ENCODE assay signal across 8 cellular contexts in genomic region chr1:27402349-27402754, GRCh38. TPM values are rescaled to one million over a fixed set of nuclear protein-coding genes. Genes with fewer than 3 reads are reported as not detected.
DNase-seq lines count a peak whose midpoint lies in the region; ATAC-seq and TF ChIP-seq lines count a peak whose summit lies in the region.

No MANE protein-coding gene starts in this region.

- H3K27ac ChIP-seq in Panc1 (ENCODE audit: low read length) (no peak overlapping the region), muscle layer of duodenum (ENCODE audit: low read length) (peak overlapping the region; percentile 36), vagina (peak overlapping the region; percentile 87)

- no peaks in the 10 kb centered on the region; the same call in 1 of the 2 replicates for H3K36me3 ChIP-seq in Panc1 (ENCODE audit: control insufficient read depth, insufficient read depth, low read length)
- H3K36me3 ChIP-seq in muscle layer of duodenum (ENCODE audit: control insufficient read depth in 1 of 2, insufficient read depth in 2 of 2, low read length in 2 of 2), result peaks cover 3 to 11% of the 10 kb centered on the region in 2 donors
- H3K36me3 ChIP-seq in vagina, result peaks cover 0 to 10% of the 10 kb centered on the region in 2 donors

- TF ChIP-seq CTCF in Panc1 (IDR thresholded peaks at IDR 0.05), result peak; percentile 64
- peak; percentile 38 to 63 (median 46) for TF ChIP-seq CTCF in vagina (IDR thresholded peaks at IDR 0.05)

- no peak for TF ChIP-seq POLR2A in vagina (IDR thresholded peaks at IDR 0.05)

- H3K4me1 ChIP-seq in Panc1 (ENCODE audit: control insufficient read depth, insufficient read depth, low read length) (no peaks in the 10 kb centered on the region; the same call in 1 of the 2 replicates), muscle layer of duodenum (ENCODE audit: control insufficient read depth in 1 of 2, insufficient read depth in 2 of 2, low read length in 2 of 2) (peaks cover 17 to 64% of the 10 kb centered on the region in 2 donors), vagina (peaks cover 81% of the 10 kb centered on the region)

- CTCF ChIA-PET in Panc1 (lab: Charles Lee), result interaction anchor here (0.8 to 1.1 kb wide), 2 partner anchors 96 to 204 kb away, joined by 3 to 6 read pairs; no protein-coding TSS in a partner anchor

- DNase-seq in SIG-M5 treated with dmso at 0.1 percent for 504 hours (lab: John Stamatoyannopoulos, UW; ENCODE audit: unreplicated experiment) (peak; percentile 26), SIG-M5 (lab: John Stamatoyannopoulos, UW) (no peak), Panc1 (ENCODE audit: low read depth, low spot score) (no peak), vagina (ENCODE audit: extremely low spot score in 2 of 2) (no peak), NCI-H446 (lab: John Stamatoyannopoulos, UW) (no peak)

- H3K27me3 ChIP-seq in Panc1 (ENCODE audit: control insufficient read depth, insufficient read depth, low read length), result no peaks in the 10 kb centered on the region
- no peaks in the 10 kb centered on the region for H3K27me3 ChIP-seq in muscle layer of duodenum (ENCODE audit: low read depth, low read length)
- H3K27me3 ChIP-seq in vagina, result no peaks in the 10 kb centered on the region

- H3K9me3 ChIP-seq in Panc1 (ENCODE audit: control insufficient read depth, insufficient read depth, low read depth, low read length), result no peaks in the 10 kb centered on the region
- no peaks in the 10 kb centered on the region for H3K9me3 ChIP-seq in muscle layer of duodenum (ENCODE audit: control insufficient read depth in 1 of 2, low read length in 2 of 2)
- no peaks in the 10 kb centered on the region for H3K9me3 ChIP-seq in vagina

- POLR2A ChIA-PET in Panc1 (lab: Charles Lee), result interaction anchor here (0.6 kb wide), 2 partner anchors 41 to 55 kb away, joined by 3 to 14 read pairs; no protein-coding TSS in a partner anchor

- in situ Hi-C loops in Panc1 (cut with HindIII; ENCODE audit: low pct_unique_long_range_greater_than_20kb, low sequenced_read_pairs), result no loop called here

- intact Hi-C loops in Panc1 (cut with micrococcal nuclease; ENCODE audit: unreplicated experiment) (no loop called here), vagina (cut with DNase I) (loop anchor here (5.0 kb wide), 1 partner anchor 205 kb away; no protein-coding TSS in a partner anchor)

- no peak overlapping the region for H3K4me3 ChIP-seq in Panc1 (ENCODE audit: low read depth in 2 of 2, low read length in 2 of 2)
- H3K4me3 ChIP-seq in muscle layer of duodenum (ENCODE audit: low read depth in 1 of 2, low read length in 2 of 2), result no peak overlapping the region
- no peak overlapping the region for H3K4me3 ChIP-seq in vagina

- BruUV-seq in Panc1 (replicated peaks; lab: Mats Ljungman, UMichigan), result no TSS peak

- ATAC-seq in Panc1, result peak; percentile 47; the same call in 1 of the 2 replicates
- ATAC-seq in esophagus mucosa, result peak; percentile 27
- ATAC-seq in HG03097 (IDR thresholded peaks at IDR 0.05; ENCODE audit: low FRiP score, unreplicated experiment), result no peak

RNA-seq across cellular contexts. Expression of gene GPR3, which starts 9.9 kb away (rescaled TPM):
- 0.95 TPM for total RNA-seq in Panc1 (2021; ENCODE audit: unreplicated experiment)
- polyA plus RNA-seq in Panc1 (2012; ENCODE audit: insufficient read length), result 1.1 TPM
- 0.52 TPM for total RNA-seq in esophagus mucosa
- 0.74 TPM for total RNA-seq in vagina

RNA-seq across cellular contexts. Expression of gene CD164L2, which starts 19.2 kb away (rescaled TPM):
- total RNA-seq in Panc1 (2021; ENCODE audit: unreplicated experiment) (0.13 TPM), esophagus mucosa (12.2 TPM), vagina (7.6 TPM)
- polyA plus RNA-seq in Panc1 (2012; ENCODE audit: insufficient read length), result not detected

RNA-seq across cellular contexts. Expression of gene FCN3, which starts 27.7 kb away (rescaled TPM):
- total RNA-seq in Panc1 (2021; ENCODE audit: unreplicated experiment) (not detected), esophagus mucosa (2.4 TPM), vagina (1.7 TPM)
- polyA plus RNA-seq in Panc1 (2012; ENCODE audit: insufficient read length), result 0.23 TPM

RNA-seq across cellular contexts. Expression of gene MAP3K6, which starts 35.6 kb away (rescaled TPM):
- total RNA-seq in Panc1 (2021; ENCODE audit: unreplicated experiment) (56.9 TPM), esophagus mucosa (76.3 TPM), vagina (149 TPM)
- polyA plus RNA-seq in Panc1 (2012; ENCODE audit: insufficient read length), result 57.8 TPM
